ENCODE assay signal across 8 cellular contexts in genomic region chr16:30053376-30054015, GRCh38. TPM values are rescaled to one million over a fixed set of nuclear protein-coding genes. Genes with fewer than 3 reads are reported as not detected.
A peak's percentile ranks its signal among the peaks of the same experiment; 100 is the strongest.
DNase-seq lines count a peak whose midpoint lies in the region; ATAC-seq and TF ChIP-seq lines count a peak whose summit lies in the region.

No MANE protein-coding gene starts in this region.

- DNase-seq in CD1c-positive myeloid dendritic cell (ENCODE audit: extremely low spot score), result peak; percentile 36
- no peak for DNase-seq in activated B cell treated with CpG ODN at 0.5 μM for 24 hours
- DNase-seq in left ventricle myocardium superior, result no peak
- no peak for DNase-seq in skeletal muscle cell (ENCODE audit: low read depth)
- DNase-seq in left lobe of liver (ENCODE audit: low spot score), result no peak
- DNase-seq in middle frontal gyrus (ENCODE audit: extremely low spot score, low spot score), result no peak

- CTCF ChIA-PET in activated B cell treated with CpG ODN at 0.5 μM for 24 hours (lab: Charles Lee), result interaction anchor here (0.7 to 1.6 kb wide), 3 partner anchors 10 to 80 kb away, joined by 3 to 4 read pairs (median 3); partner anchors contain the start of gene TAOK2

- H3K4me3 ChIP-seq in skeletal muscle cell (ENCODE audit: low read depth, low read length), result peak overlapping the region; percentile 76

- ATAC-seq in HG02610 (IDR thresholded peaks at IDR 0.05; ENCODE audit: unreplicated experiment), result peak; percentile 20
- ATAC-seq in activated B cell treated with CpG ODN at 0.5 μM for 24 hours (ENCODE audit: low read depth), result peak; percentile 20
- peak; percentile 27 for ATAC-seq in left ventricle myocardium superior
- no peak for ATAC-seq in left lobe of liver
- ATAC-seq in HG03565 (IDR thresholded peaks at IDR 0.05; ENCODE audit: unreplicated experiment), result no peak

- peak overlapping the region; percentile 84 for H3K4me3 Mint-ChIP-seq in activated B cell treated with CpG ODN at 0.5 μM for 24 hours

- H3K4me1 Mint-ChIP-seq in activated B cell treated with CpG ODN at 0.5 μM for 24 hours, result peaks cover 9% of the 10 kb centered on the region

- no peaks in the 10 kb centered on the region for H3K9me3 Mint-ChIP-seq in activated B cell treated with CpG ODN at 0.5 μM for 24 hours

- H3K27me3 Mint-ChIP-seq in activated B cell treated with CpG ODN at 0.5 μM for 24 hours, result no peaks in the 10 kb centered on the region

- POLR2A ChIA-PET in activated B cell treated with CpG ODN at 0.5 μM for 24 hours (lab: Charles Lee), result interaction anchor here (1.0 to 3.0 kb wide), 3 partner anchors 8 to 22 kb away, joined by 3 to 27 read pairs (median 6); partner anchors contain the start of genes ALDOA and TLCD3B

- peak overlapping the region; percentile 12 for H3K27ac Mint-ChIP-seq in activated B cell treated with CpG ODN at 0.5 μM for 24 hours

- no peaks in the 10 kb centered on the region for H3K36me3 Mint-ChIP-seq in activated B cell treated with CpG ODN at 0.5 μM for 24 hours (ENCODE audit: low read depth)

- no peak for TF ChIP-seq CTCF in activated B cell treated with CpG ODN at 0.5 μM for 24 hours (IDR thresholded peaks at IDR 0.05)

- intact Hi-C loops in activated B cell treated with CpG ODN at 0.5 μM for 24 hours (cut with micrococcal nuclease) (loop anchor here (1.0 kb wide), 3 partner anchors 12 to 190 kb away; partner anchors contain the start of genes ALDOA and CDIPT), left ventricle myocardium superior (cut with micrococcal nuclease) (no loop called here)

RNA-seq across cellular contexts. Expression of gene ALDOA, which starts 12.1 kb away (rescaled TPM):
- total RNA-seq in activated B cell treated with CpG ODN at 0.5 μM for 24 hours, result 611 and 613 TPM in 2 replicates
- 4,258 TPM for total RNA-seq in left ventricle myocardium superior
- total RNA-seq in left lobe of liver, result 176 TPM

RNA-seq across cellular contexts. Expression of gene PPP4C, which starts 22.3 kb away (rescaled TPM):
- 124 and 131 TPM in 2 replicates for total RNA-seq in activated B cell treated with CpG ODN at 0.5 μM for 24 hours
- total RNA-seq in left ventricle myocardium superior, result 33.1 TPM
- 51.0 TPM for total RNA-seq in left lobe of liver

RNA-seq across cellular contexts. Expression of gene TLCD3B, which starts 22.4 kb away (rescaled TPM):
- total RNA-seq in activated B cell treated with CpG ODN at 0.5 μM for 24 hours (not detected in 2 replicates), left ventricle myocardium superior (not detected), left lobe of liver (0.13 TPM)

RNA-seq across cellular contexts. Expression of gene C16orf92, which starts 30.5 kb away (rescaled TPM):
- not detected in 2 replicates for total RNA-seq in activated B cell treated with CpG ODN at 0.5 μM for 24 hours
- not detected for total RNA-seq in left ventricle myocardium superior
- not detected for total RNA-seq in left lobe of liver

RNA-seq across cellular contexts. Expression of gene TBX6, which starts 38.2 kb away (rescaled TPM):
- total RNA-seq in activated B cell treated with CpG ODN at 0.5 μM for 24 hours (2.3 TPM in 2 replicates), left ventricle myocardium superior (0.79 TPM), left lobe of liver (0.86 TPM)

Comparison
In these comparisons a context has a peak if more than half of its experiments do, and no peak if none do; other contexts are left out.
1. ATAC-seq: peak in HG02610 (single experiment), activated B cell treated with CpG ODN at 0.5 μM for 24 hours (single experiment) and left ventricle myocardium superior (single experiment); none in left lobe of liver (single experiment) and HG03565 (single experiment).